20 cellular contexts compared by ENCODE assay signal in the genomic region with DNA sequence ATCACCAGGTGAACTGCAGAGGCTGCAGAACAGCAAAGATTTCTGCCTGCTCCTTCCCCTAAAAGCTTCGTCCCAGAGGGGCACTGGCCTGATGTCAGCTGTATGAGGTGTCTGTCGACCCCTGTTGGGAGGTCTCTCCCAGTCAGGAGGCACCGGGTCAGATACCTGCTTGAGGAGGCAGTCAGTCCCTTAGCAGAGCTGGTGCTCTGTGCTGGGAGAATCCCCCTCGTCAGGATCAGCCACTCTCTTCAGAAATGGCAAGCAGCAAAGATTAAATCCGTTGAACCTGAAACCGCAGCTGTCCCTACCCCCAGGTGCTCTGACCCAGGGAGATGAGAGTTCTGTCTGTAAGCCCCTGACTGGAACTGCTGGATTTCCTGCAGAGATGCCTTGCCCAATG.
"Had no signal": no experiment of that assay in that cellular context is flagged by ENCODE, and none has a peak within 500 bp of the region (broad histone marks: within the 10 kb centered on the region; RNA-seq: fewer than 3 reads in every experiment).

No MANE protein-coding gene starts in this region.

- H3K27me3 ChIP-seq: stomach, transverse colon had no signal

- H3K36me3 ChIP-seq: left ventricle myocardium inferior, lower lobe of right lung, stomach, thoracic aorta, transverse colon had no signal

- FAIRE-seq: frontal cortex, kidney, urothelium cell line had no signal

- DNase-seq: effector CD4-positive, alpha-beta T cell; kidney; left cardiac atrium; left ventricle myocardium inferior; lower lobe of right lung; mesendoderm; naive thymus-derived CD4-positive, alpha-beta T cell; nephron progenitor cell; posterior cingulate gyrus; stimulated activated CD4-positive, alpha-beta T cell treated with anti-CD3 and anti-CD28 coated beads, Interleukin-2, amount 100 ng/mL, for 24 hours; stimulated activated CD4-positive, alpha-beta T cell treated with anti-CD3 and anti-CD28 coated beads, Interleukin-4, amount 100 ng/mL, for 4 hours; stimulated activated naive CD4-positive, alpha-beta T cell; stomach; substantia nigra; transverse colon had no signal

- H3K9me3 Mint-ChIP-seq: nephron progenitor cell had no signal

- H3K9me3 ChIP-seq: left ventricle myocardium inferior, lower lobe of right lung, stomach, thoracic aorta, transverse colon had no signal

- H3K4me1 Mint-ChIP-seq: naive thymus-derived CD4-positive, alpha-beta T cell had no signal

- H3K36me3 Mint-ChIP-seq: naive thymus-derived CD4-positive, alpha-beta T cell had no signal

- H3K27ac ChIP-seq: coronary artery, left ventricle myocardium inferior, lower lobe of right lung, stomach, thoracic aorta, transverse colon had no signal

- H3K4me3 ChIP-seq: coronary artery, left ventricle myocardium inferior, lower lobe of right lung, stomach, thoracic aorta, transverse colon had no signal

- ATAC-seq: left cardiac atrium; lower lobe of right lung; naive thymus-derived CD4-positive, alpha-beta T cell; sciatic nerve had no signal

- H3K4me3 Mint-ChIP-seq: naive thymus-derived CD4-positive, alpha-beta T cell; nephron progenitor cell had no signal

- H3K27ac Mint-ChIP-seq: naive thymus-derived CD4-positive, alpha-beta T cell; nephron progenitor cell had no signal

- H3K27me3 Mint-ChIP-seq: naive thymus-derived CD4-positive, alpha-beta T cell had no signal

- H3K4me1 ChIP-seq: left ventricle myocardium inferior, lower lobe of right lung, stomach, transverse colon had no signal
